Comparison of ENCODE assay signal across 8 cellular contexts in the genomic region with DNA sequence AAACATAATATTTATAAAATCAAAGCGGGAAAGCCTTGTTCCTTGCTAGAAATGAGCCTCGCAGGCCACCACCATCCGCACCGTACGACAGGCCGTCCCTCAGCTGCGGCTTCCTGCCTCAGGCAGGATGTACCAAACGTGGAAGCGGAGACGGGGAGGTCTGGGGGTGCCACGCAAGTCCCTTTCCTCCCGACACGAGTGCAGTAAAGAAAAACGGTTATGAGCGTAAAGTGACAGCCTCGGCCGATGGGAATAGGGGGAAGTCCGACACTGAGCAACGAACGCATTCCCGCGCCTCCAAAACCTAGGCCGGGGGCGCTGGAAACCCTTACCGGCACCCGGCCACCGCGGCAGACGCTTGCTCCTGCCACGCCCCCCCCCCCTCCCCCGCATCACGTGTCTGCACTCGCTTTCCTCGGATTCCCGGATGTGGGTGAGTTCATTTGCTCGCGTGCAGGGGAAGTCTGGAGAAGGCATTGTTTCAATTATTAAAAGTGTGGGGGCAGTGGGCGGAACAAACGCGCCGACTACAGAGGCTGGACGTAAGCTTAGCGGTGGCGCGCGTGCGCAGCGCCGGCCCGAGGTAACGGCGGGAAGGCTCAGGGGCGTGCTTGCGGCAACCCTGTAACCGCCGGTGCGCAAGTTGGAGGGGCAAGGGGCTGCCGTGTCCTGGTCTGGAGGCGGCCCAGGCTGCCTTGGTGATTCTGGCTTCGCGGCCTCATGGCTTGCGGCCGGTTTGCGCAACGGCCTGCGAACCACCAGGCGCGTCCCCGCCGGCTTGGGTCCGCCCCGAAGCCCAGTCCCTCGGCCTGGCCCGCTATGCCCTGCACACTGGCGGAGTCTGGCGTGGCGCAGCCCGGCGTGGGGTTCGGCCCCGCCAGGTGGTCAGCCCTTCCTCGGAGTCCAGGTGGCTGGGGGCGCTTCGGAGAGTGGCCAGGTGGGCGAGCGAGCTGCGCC.
DNase-seq lines count a peak whose midpoint lies in the region; FAIRE-seq and TF ChIP-seq lines count a peak whose summit lies in the region.

ANAPC13 (minus strand) TSS at position 366 of the 957 bp plus-strand sequence. CDS start 3,081 bp downstream, outside the sequence.
CEP63 (plus strand) TSS at position 438 of the 957 bp plus-strand sequence. CDS start 9,264 bp downstream, outside the sequence.

- peaks cover 30% of the 10 kb centered on the region for H3K36me3 Mint-ChIP-seq in nephron (ENCODE audit: low read depth)
- peaks cover 47% of the 10 kb centered on the region for H3K36me3 Mint-ChIP-seq in stimulated activated naive CD8-positive, alpha-beta T cell treated with anti-CD3 and anti-CD28 coated beads, Interleukin-15, Interleukin-2, amounts not matched to agents 100 ng/mL and 50 ng/mL, for 24 hours (ENCODE audit: low read depth)

- peak within 1 kb of the TSS; percentile 99 to 100 (median 99) for H3K27ac Mint-ChIP-seq in nephron
- H3K27ac Mint-ChIP-seq in stimulated activated naive CD8-positive, alpha-beta T cell treated with anti-CD3 and anti-CD28 coated beads, Interleukin-15, Interleukin-2, amounts not matched to agents 100 ng/mL and 50 ng/mL, for 24 hours: peak within 1 kb of the TSS; percentile 100

- FAIRE-seq in H54 (lab: Jason Lieb, UNC): peak; percentile 52

- peak within 1 kb of the TSS; percentile 93 for H2AFZ ChIP-seq in Loucy (ENCODE audit: low read length)

- H3K27me3 ChIP-seq in Loucy (ENCODE audit: insufficient read depth, low read length, poor library complexity, severe bottlenecking): peaks cover 5% of the 10 kb centered on the region

- peaks cover 44% of the 10 kb centered on the region for H3K4me1 Mint-ChIP-seq in nephron
- H3K4me1 Mint-ChIP-seq in stimulated activated naive CD8-positive, alpha-beta T cell treated with anti-CD3 and anti-CD28 coated beads, Interleukin-15, Interleukin-2, amounts not matched to agents 100 ng/mL and 50 ng/mL, for 24 hours (ENCODE audit: low read depth): peaks cover 69% of the 10 kb centered on the region

- peak within 1 kb of the TSS; percentile 90 for H3K4me3 ChIP-seq in Loucy (ENCODE audit: low read length, poor library complexity, severe bottlenecking)
- peak within 1 kb of the TSS; percentile 91 for H3K4me3 ChIP-seq in fibroblast of pulmonary artery (replicated peaks; ENCODE audit: low read depth, low read length)

- peaks cover 13% of the 10 kb centered on the region for H4K20me1 ChIP-seq in Loucy (ENCODE audit: insufficient read depth, low read length, poor library complexity, severe bottlenecking)

- H3K4me3 Mint-ChIP-seq in nephron: peak within 1 kb of the TSS; percentile 96 to 99 (median 99)
- peak within 1 kb of the TSS; percentile 90 for H3K4me3 Mint-ChIP-seq in stimulated activated naive CD8-positive, alpha-beta T cell treated with anti-CD3 and anti-CD28 coated beads, Interleukin-15, Interleukin-2, amounts not matched to agents 100 ng/mL and 50 ng/mL, for 24 hours

- H3K27me3 Mint-ChIP-seq in nephron (ENCODE audit: low read depth): no peaks in the 10 kb centered on the region
- H3K27me3 Mint-ChIP-seq in stimulated activated naive CD8-positive, alpha-beta T cell treated with anti-CD3 and anti-CD28 coated beads, Interleukin-15, Interleukin-2, amounts not matched to agents 100 ng/mL and 50 ng/mL, for 24 hours: no peaks in the 10 kb centered on the region

- DNase-seq in EL (peak; percentile 99), H54 (ENCODE audit: insufficient read length, low spot score) (peak; percentile 63), fibroblast of pulmonary artery (ENCODE audit: low read depth) (peak; percentile 99)
- peak; percentile 88 for DNase-seq in activated T-helper 9 cell treated with anti-CD3 and anti-CD28 coated beads, Interleukin-2, amount 50 U/mL, for 16 hours (ENCODE audit: low read depth)

- H3K36me3 ChIP-seq in Loucy (ENCODE audit: insufficient read depth, low read length): peaks cover 16% of the 10 kb centered on the region

- no peaks in the 10 kb centered on the region for H3K9me2 ChIP-seq in Loucy (replicated peaks; ENCODE audit: low read depth, low read length)

- H3K9me3 Mint-ChIP-seq in nephron: no peaks in the 10 kb centered on the region
- no peaks in the 10 kb centered on the region for H3K9me3 Mint-ChIP-seq in stimulated activated naive CD8-positive, alpha-beta T cell treated with anti-CD3 and anti-CD28 coated beads, Interleukin-15, Interleukin-2, amounts not matched to agents 100 ng/mL and 50 ng/mL, for 24 hours

- peaks cover 80% of the 10 kb centered on the region for H3K79me2 ChIP-seq in Loucy (ENCODE audit: insufficient read depth, low read length)

- TF ChIP-seq POLR2A in H54 (IDR thresholded peaks at IDR 0.05; ENCODE audit: low read depth, low read length) (peak; percentile 94), Raji (IDR thresholded peaks at IDR 0.05; ENCODE audit: insufficient read depth, low read depth, low read length) (peak; percentile 79)

- peak within 1 kb of the TSS; percentile 97 for H3K4me2 ChIP-seq in Loucy (ENCODE audit: low read depth, low read length, poor library complexity, severe bottlenecking)

- peaks cover 39% of the 10 kb centered on the region for H3K4me1 ChIP-seq in Loucy (ENCODE audit: insufficient read depth, low read length, poor library complexity, severe bottlenecking)

- TF ChIP-seq CTCF in Loucy (conservative IDR thresholded peaks at IDR 0.05; ENCODE audit: low read length): no peak
- TF ChIP-seq CTCF in fibroblast of pulmonary artery (IDR thresholded peaks at IDR 0.05; ENCODE audit: low read length, missing control alignments): no peak
- no peak for TF ChIP-seq CTCF in nephron (IDR thresholded peaks at IDR 0.05; ENCODE audit: unreplicated experiment in 3 of 3)

- H3K9ac ChIP-seq in Loucy (ENCODE audit: low read depth, low read length, poor library complexity, severe bottlenecking): peak within 1 kb of the TSS; percentile 98

- H3K9me3 ChIP-seq in Loucy (ENCODE audit: insufficient read depth, low read depth, low read length): no peaks in the 10 kb centered on the region

- H3F3A ChIP-seq in Loucy (ENCODE audit: low read depth): no peaks in the 10 kb centered on the region

Comparison
In these comparisons a context has a peak if more than half of its experiments do, and no peak if none do; other contexts are left out.
1. Peak in every context shown above with its lines: DNase-seq and H3K4me3 ChIP-seq.